In the genomic region with DNA sequence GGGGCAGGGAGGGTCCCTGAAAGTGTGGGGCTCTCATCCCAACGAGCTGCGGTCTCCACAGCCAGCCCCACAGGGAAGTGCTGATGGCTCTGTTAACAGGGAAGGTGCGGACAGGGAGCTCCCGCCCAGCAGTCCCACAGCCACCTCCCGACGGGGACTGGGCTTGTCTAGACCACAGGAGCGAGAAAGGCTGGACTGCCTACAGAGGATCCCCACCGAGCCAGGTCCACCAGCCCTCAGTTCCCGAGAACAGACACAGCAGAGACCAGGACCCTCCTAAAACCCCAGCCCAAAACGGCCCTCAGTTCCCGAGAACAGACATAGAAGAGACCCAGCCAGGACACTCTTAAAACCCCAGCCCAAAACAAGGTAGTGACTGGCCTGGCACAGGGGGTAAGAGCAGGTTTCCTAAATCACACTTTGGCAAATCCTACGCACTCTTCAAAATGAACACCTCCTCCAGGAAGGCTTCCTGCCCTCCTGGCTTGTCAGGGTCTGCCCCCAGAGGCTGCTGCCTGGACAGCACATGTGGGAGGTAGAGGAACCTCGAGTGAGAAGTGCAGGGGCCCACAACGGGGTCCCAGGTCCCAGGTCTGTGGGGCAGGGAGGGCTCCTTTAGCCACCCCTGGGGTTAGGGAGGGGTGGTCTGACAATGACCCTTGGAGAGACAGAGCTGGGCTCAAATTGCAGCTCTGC, we compare ENCODE assay signal across 1 cellular context.
TF ChIP-seq lines count a peak whose summit lies in the region.

No MANE protein-coding gene starts in this region.

TF ChIP-seq in H1, 55 proteins besides CTCF, POLR2A, EP300 and RAD21:
- TF ChIP-seq SP2 (IDR thresholded peaks at IDR 0.05; ENCODE audit: low read length) (no peak), ASH2L (IDR thresholded peaks at IDR 0.05; ENCODE audit: low read length) (no peak), NRF1 (IDR thresholded peaks at IDR 0.05; ENCODE audit: low read depth, low read length) (no peak), PHF8 (conservative IDR thresholded peaks at IDR 0.05; ENCODE audit: low read depth, low read length) (no peak), BRCA1 (IDR thresholded peaks at IDR 0.05; ENCODE audit: low read depth, low read length) (no peak), HDAC6 (IDR thresholded peaks at IDR 0.05; ENCODE audit: low read depth, low read length) (no peak), MAFK (IDR thresholded peaks at IDR 0.05; ENCODE audit: low read depth, low read length) (no peak), SRF (IDR thresholded peaks at IDR 0.05; ENCODE audit: low read depth, low read length) (no peak), POLR2AphosphoS5 (IDR thresholded peaks at IDR 0.05; ENCODE audit: low read depth, low read length) (no peak)
- TF ChIP-seq, protein P1, sequence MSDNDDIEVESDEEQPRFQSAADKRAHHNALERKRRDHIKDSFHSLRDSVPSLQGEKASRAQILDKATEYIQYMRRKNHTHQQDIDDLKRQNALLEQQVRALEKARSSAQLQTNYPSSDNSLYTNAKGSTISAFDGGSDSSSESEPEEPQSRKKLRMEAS (IDR thresholded peaks at IDR 0.05) = no peak
